ENCODE assay signal across 8 cellular contexts in genomic region chr12:57175428-57176138, GRCh38. TPM values are rescaled to one million over a fixed set of nuclear protein-coding genes. Genes with fewer than 3 reads are reported as not detected.
DNase-seq lines count a peak whose midpoint lies in the region; ATAC-seq and TF ChIP-seq lines count a peak whose summit lies in the region.

No MANE protein-coding gene starts in this region.

- DNase-seq in Daoy (ENCODE audit: low read depth) = peak; percentile 83
- peak; percentile 79 for DNase-seq in NCI-H1092 treated with DMSO at 0.1 percent for 48 hours (lab: John Stamatoyannopoulos, UW)
- peak; percentile 95 for DNase-seq in iPS-NIHi11 (ENCODE audit: low spot score)
- peak; percentile 69 for DNase-seq in stimulated activated CD4-positive, alpha-beta T cell treated with anti-CD3 and anti-CD28 coated beads, Interleukin-15, amount 100 ng/mL, for 24 hours

- ATAC-seq in GM18868 (IDR thresholded peaks at IDR 0.05; ENCODE audit: unreplicated experiment) (no peak), GM19035 (IDR thresholded peaks at IDR 0.05; ENCODE audit: unreplicated experiment) (no peak)

- no peaks in the 10 kb centered on the region for H3K9me3 Mint-ChIP-seq in brain

- H3K79me2 ChIP-seq in SU-DHL-6 (ENCODE audit: insufficient read depth, low read length) = no peaks in the 10 kb centered on the region

- no peaks in the 10 kb centered on the region for H3K36me3 ChIP-seq in SU-DHL-6 (ENCODE audit: low read length)

- H3K36me3 Mint-ChIP-seq in brain = peaks cover 70% of the 10 kb centered on the region

- H3K4me2 ChIP-seq in SU-DHL-6 (ENCODE audit: low read depth, low read length, poor library complexity, severe bottlenecking) = no peak overlapping the region

- H3K27me3 Mint-ChIP-seq in brain = no peaks in the 10 kb centered on the region

- no peaks in the 10 kb centered on the region for H3K9me3 ChIP-seq in SU-DHL-6 (ENCODE audit: insufficient read depth, low read length)

- H3K4me3 ChIP-seq in SU-DHL-6 (ENCODE audit: insufficient read depth, low read length, poor library complexity, severe bottlenecking) = no peak overlapping the region

- no peaks in the 10 kb centered on the region for H3F3A ChIP-seq in SU-DHL-6 (ENCODE audit: insufficient read depth)

- H3K27ac ChIP-seq in SU-DHL-6 (ENCODE audit: low read depth, low read length) = no peak overlapping the region

- H3K27ac Mint-ChIP-seq in brain = peak overlapping the region in 3 of 5 experiments; percentile 79 to 83 (median 82)

- no peaks in the 10 kb centered on the region for H3K4me1 Mint-ChIP-seq in brain

- H4K20me1 ChIP-seq in SU-DHL-6 (ENCODE audit: low read depth, low read length) = no peaks in the 10 kb centered on the region

- no peak overlapping the region for H3K4me3 Mint-ChIP-seq in brain

- peak; percentile 68 for TF ChIP-seq CTCF in SU-DHL-6 (IDR thresholded peaks at IDR 0.05; ENCODE audit: insufficient read depth, low read length, poor library complexity, severe bottlenecking)
- TF ChIP-seq CTCF in brain (conservative IDR thresholded peaks at IDR 0.05) = peak; percentile 63 to 77

- no peak overlapping the region for H2AFZ ChIP-seq in SU-DHL-6 (ENCODE audit: low read depth, low read length, severe bottlenecking)

- H3K9me2 ChIP-seq in SU-DHL-6 (replicated peaks; ENCODE audit: insufficient read depth, low read length) = no peaks in the 10 kb centered on the region

- H3K9ac ChIP-seq in SU-DHL-6 (ENCODE audit: low read length) = no peak overlapping the region

- H3K27me3 ChIP-seq in SU-DHL-6 (ENCODE audit: low read length) = no peaks in the 10 kb centered on the region

RNA-seq across cellular contexts. Expression of gene LRP1-AS, which starts 28.2 kb away (rescaled TPM):
- not detected in 2 replicates for total RNA-seq in Daoy (2014; rRNA removed; shearing (Covaris generic))
- polyA plus RNA-seq in brain (ENCODE audit: insufficient read depth, low read depth, low replicate concordance) = not detected

RNA-seq across cellular contexts. Expression of gene NXPH4, which starts 41.0 kb away (rescaled TPM):
- total RNA-seq in Daoy (2014; rRNA removed; shearing (Covaris generic)) = 0.33 and 1.7 TPM in 2 replicates
- 41.8 TPM for polyA plus RNA-seq in brain (ENCODE audit: insufficient read depth, low read depth, low replicate concordance)

RNA-seq across cellular contexts. Expression of gene LRP1, which starts 47.3 kb away (rescaled TPM):
- 2.8 and 3.9 TPM in 2 replicates for total RNA-seq in Daoy (2014; rRNA removed; shearing (Covaris generic))
- 56.5 TPM for polyA plus RNA-seq in brain (ENCODE audit: insufficient read depth, low read depth, low replicate concordance)

RNA-seq across cellular contexts. Expression of gene SHMT2, which starts 53.9 kb away (rescaled TPM):
- total RNA-seq in Daoy (2014; rRNA removed; shearing (Covaris generic)) = 196 and 236 TPM in 2 replicates
- polyA plus RNA-seq in brain (ENCODE audit: insufficient read depth, low read depth, low replicate concordance) = 394 TPM
